ENCODE assay signal across 5 cellular contexts in genomic region chr7:111740942-111741341, GRCh38.
"Had no signal": no experiment of that assay in that cellular context is flagged by ENCODE, and none has a peak within 500 bp of the region (broad histone marks: within the 10 kb centered on the region; RNA-seq: fewer than 3 reads in every experiment).

No MANE protein-coding gene starts in this region.

- H3K4me3 ChIP-seq: GM23248, HAP-1 had no signal

- H2AFZ ChIP-seq: GM23248 had no signal

- H3K9ac ChIP-seq: GM23248 had no signal

- H3K9me3 ChIP-seq: HAP-1 had no signal

- H3K27ac ChIP-seq: GM23248, HL-60 had no signal

- DNase-seq: GOT3, H7 had no signal

- H3K36me3 ChIP-seq: HAP-1 had no signal
